21 cellular contexts compared by ENCODE assay signal in the genomic region with DNA sequence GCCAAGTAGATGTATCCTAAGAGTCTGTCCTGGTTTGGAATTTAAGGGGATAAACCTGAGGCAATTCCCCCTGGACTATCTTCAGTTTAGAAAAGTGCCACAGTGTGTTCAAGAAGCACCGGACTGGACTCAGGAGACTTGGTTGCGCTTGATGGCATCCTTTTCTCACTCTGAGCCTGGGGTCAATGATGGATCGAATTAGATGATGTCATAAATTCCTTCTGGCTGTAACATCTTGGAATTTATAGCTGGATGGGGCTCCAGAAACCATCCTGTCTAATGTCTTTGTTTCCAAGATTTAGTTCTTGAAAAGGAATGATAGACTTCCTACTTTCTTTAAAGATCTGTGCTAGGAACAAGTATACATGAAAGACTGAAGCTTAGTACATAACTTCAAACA.
DNase-seq lines count a peak whose midpoint lies in the region; ATAC-seq, FAIRE-seq and TF ChIP-seq lines count a peak whose summit lies in the region.
"Had no signal": no experiment of that assay in that cellular context is flagged by ENCODE, and none has a peak within 500 bp of the region (broad histone marks: within the 10 kb centered on the region; RNA-seq: fewer than 3 reads in every experiment).

No MANE protein-coding gene starts in this region.

- peaks cover 80% of the 10 kb centered on the region for H3K4me1 Mint-ChIP-seq in HFFc6 (ENCODE audit: low read depth)
- H3K4me1 Mint-ChIP-seq in endothelial cell (ENCODE audit: unreplicated experiment), result peaks cover 70% of the 10 kb centered on the region
- peaks cover 6% of the 10 kb centered on the region for H3K4me1 Mint-ChIP-seq in nephron progenitor cell

- H3K27ac Mint-ChIP-seq in HFFc6, result peak overlapping the region; percentile 32
- peak overlapping the region; percentile 92 for H3K27ac Mint-ChIP-seq in endothelial cell (ENCODE audit: unreplicated experiment)
- H3K27ac Mint-ChIP-seq in nephron progenitor cell, result peak overlapping the region; percentile 20
- H3K27ac Mint-ChIP-seq: CD4-positive, alpha-beta T cell; effector memory CD8-positive, alpha-beta T cell; WTC11 had no signal

- DNase-seq in AG20443 (ENCODE audit: low spot score) (peak; percentile 7), HFFc6 (no peak), endothelial cell (ENCODE audit: low spot score) (no peak), nephron progenitor cell (no peak), GM12892 (ENCODE audit: insufficient read length) (no peak), cerebellar cortex (ENCODE audit: low spot score) (no peak)
- DNase-seq: activated naive CD4-positive, alpha-beta T cell treated with anti-CD3 and anti-CD28 coated beads, Interleukin-2, amount 50 U/mL, for 16 hours; activated T-cell treated with anti-CD3 and anti-CD28 coated beads, Interleukin-2, amount 50 U/mL, for 4 hours; CD4-positive, alpha-beta T cell; DMS79 treated with DMSO at 0.1 percent for 48 hours; effector memory CD8-positive, alpha-beta T cell; head of caudate nucleus; left lung; mucosa of descending colon; NCI-H2107; NCI-H510A treated with DMSO at 0.1 percent for 48 hours; stimulated activated CD8-positive, alpha-beta memory T cell treated with anti-CD3 and anti-CD28 coated beads, Interleukin-4, amount 100 ng/mL, for 48 hours; testis had no signal

- no peak for TF ChIP-seq POLR2A in GM12892 (IDR thresholded peaks at IDR 0.05; ENCODE audit: low read depth, low read length)

- no peak for FAIRE-seq in GM12892 (lab: Jason Lieb, UNC)

- ATAC-seq in GM19351 (IDR thresholded peaks at IDR 0.05; ENCODE audit: unreplicated experiment), result no peak
- ATAC-seq in HG02610 (IDR thresholded peaks at IDR 0.05; ENCODE audit: unreplicated experiment), result no peak
- ATAC-seq: activated T-cell treated with anti-CD3 and anti-CD28 coated beads, Interleukin-2, amount 50 U/mL, for 4 hours; effector memory CD8-positive, alpha-beta T cell; left lung; mucosa of descending colon; WTC11 had no signal

- TF ChIP-seq CTCF in HFFc6 (IDR thresholded peaks at IDR 0.05) (no peak), endothelial cell (IDR thresholded peaks at IDR 0.05; ENCODE audit: unreplicated experiment) (no peak), nephron progenitor cell (IDR thresholded peaks at IDR 0.05) (no peak)

- H3K9me3 Mint-ChIP-seq in HFFc6 (no peaks in the 10 kb centered on the region), endothelial cell (ENCODE audit: unreplicated experiment) (no peaks in the 10 kb centered on the region), nephron progenitor cell (no peaks in the 10 kb centered on the region)
- H3K9me3 Mint-ChIP-seq: activated T-cell treated with anti-CD3 and anti-CD28 coated beads, Interleukin-2, amount 50 U/mL, for 4 hours; CD4-positive, alpha-beta T cell; effector memory CD8-positive, alpha-beta T cell; WTC11 had no signal

- H3K4me3 Mint-ChIP-seq in HFFc6, result no peak overlapping the region
- H3K4me3 Mint-ChIP-seq in endothelial cell (ENCODE audit: unreplicated experiment), result no peak overlapping the region
- H3K4me3 Mint-ChIP-seq in nephron progenitor cell, result no peak overlapping the region
- H3K4me3 Mint-ChIP-seq: activated T-cell treated with anti-CD3 and anti-CD28 coated beads, Interleukin-2, amount 50 U/mL, for 4 hours; CD4-positive, alpha-beta T cell; effector memory CD8-positive, alpha-beta T cell; WTC11 had no signal

- H3K27me3 Mint-ChIP-seq in HFFc6 (ENCODE audit: insufficient read depth), result peaks cover 1% of the 10 kb centered on the region
- peaks cover 2% of the 10 kb centered on the region for H3K27me3 Mint-ChIP-seq in endothelial cell (ENCODE audit: unreplicated experiment)
- no peaks in the 10 kb centered on the region for H3K27me3 Mint-ChIP-seq in nephron progenitor cell (ENCODE audit: low read depth, poor library complexity)
- H3K27me3 Mint-ChIP-seq: CD4-positive, alpha-beta T cell; effector memory CD8-positive, alpha-beta T cell had no signal

- H3K36me3 Mint-ChIP-seq in HFFc6 (ENCODE audit: low read depth) (peaks cover 3% of the 10 kb centered on the region; the same call in 1 of the 2 replicates), endothelial cell (ENCODE audit: low read depth, unreplicated experiment) (peaks cover 4% of the 10 kb centered on the region), nephron progenitor cell (ENCODE audit: low read depth) (peaks cover 15% of the 10 kb centered on the region)
- H3K36me3 Mint-ChIP-seq: WTC11 had no signal

Comparison
In these comparisons a context has a peak if more than half of its experiments do, and no peak if none do; other contexts are left out.
1. H3K27ac Mint-ChIP-seq: peak in every context shown above with its lines; median percentile 92 in endothelial cell; 32 in HFFc6; 20 in nephron progenitor cell.